9 cellular contexts compared by ENCODE assay signal in genomic region chr6:127342296-127342945, GRCh38. TPM values are rescaled to one million over a fixed set of nuclear protein-coding genes. Genes with fewer than 3 reads are reported as not detected.
DNase-seq lines count a peak whose midpoint lies in the region; ATAC-seq and TF ChIP-seq lines count a peak whose summit lies in the region.
"Had no signal": no experiment of that assay in that cellular context is flagged by ENCODE, and none has a peak within 500 bp of the region (broad histone marks: within the 10 kb centered on the region; RNA-seq: fewer than 3 reads in every experiment).

No MANE protein-coding gene starts in this region.

- H3K27me3 Mint-ChIP-seq in T-helper 2 cell treated with Interferon-gamma antibody and Interleukin-4, amounts not matched to agents 5 μg/mL and 100 μg/mL, for 36 hours (ENCODE audit: low read depth) = no peaks in the 10 kb centered on the region
- H3K27me3 Mint-ChIP-seq: memory B cell had no signal

- peak overlapping the region; percentile 70 to 98 (median 94) for H3K9ac ChIP-seq in subcutaneous abdominal adipose tissue (ENCODE audit: low read length in 5 of 5)

- H3K27ac ChIP-seq in WERI-Rb-1 (peak overlapping the region; percentile 81; the same call in 1 of the 2 replicates), subcutaneous abdominal adipose tissue (ENCODE audit: low read depth, low read length) (peak overlapping the region; percentile 92)

- H3K9me3 Mint-ChIP-seq in T-helper 2 cell treated with Interferon-gamma antibody and Interleukin-4, amounts not matched to agents 5 μg/mL and 100 μg/mL, for 36 hours = no peaks in the 10 kb centered on the region
- H3K9me3 Mint-ChIP-seq: memory B cell had no signal

- ATAC-seq in HG02970 (IDR thresholded peaks at IDR 0.05; ENCODE audit: low FRiP score, unreplicated experiment) = peak; percentile 0

- H3K27me3 ChIP-seq in BE2C (no peaks in the 10 kb centered on the region), WERI-Rb-1 (ENCODE audit: insufficient read depth, low read depth, severe bottlenecking) (no peaks in the 10 kb centered on the region), subcutaneous abdominal adipose tissue (ENCODE audit: control insufficient read depth in 5 of 5, insufficient read depth in 4 of 5, low read length in 5 of 5) (no peaks in the 10 kb centered on the region)

- no peak for TF ChIP-seq CTCF in BE2C (IDR thresholded peaks at IDR 0.05; ENCODE audit: low read depth, low read length)
- no peak for TF ChIP-seq CTCF in WERI-Rb-1 (IDR thresholded peaks at IDR 0.05; ENCODE audit: low read depth, low read length)

- H3K27ac Mint-ChIP-seq in T-helper 2 cell treated with Interferon-gamma antibody and Interleukin-4, amounts not matched to agents 5 μg/mL and 100 μg/mL, for 36 hours = no peak overlapping the region
- H3K27ac Mint-ChIP-seq: memory B cell had no signal

- H3K36me3 ChIP-seq in BE2C (no peaks in the 10 kb centered on the region; the same call in 1 of the 2 replicates), WERI-Rb-1 (no peaks in the 10 kb centered on the region), subcutaneous abdominal adipose tissue (ENCODE audit: control insufficient read depth in 5 of 5, insufficient read depth in 5 of 5, low read length in 5 of 5) (no peaks in the 10 kb centered on the region)

- H3K4me1 Mint-ChIP-seq in T-helper 2 cell treated with Interferon-gamma antibody and Interleukin-4, amounts not matched to agents 5 μg/mL and 100 μg/mL, for 36 hours (ENCODE audit: low read depth) = peaks cover 9% of the 10 kb centered on the region

- H3K4me3 Mint-ChIP-seq in T-helper 2 cell treated with Interferon-gamma antibody and Interleukin-4, amounts not matched to agents 5 μg/mL and 100 μg/mL, for 36 hours = no peak overlapping the region
- H3K4me3 Mint-ChIP-seq: memory B cell had no signal

- H3K9me3 ChIP-seq in BE2C (no peaks in the 10 kb centered on the region), WERI-Rb-1 (ENCODE audit: severe bottlenecking) (no peaks in the 10 kb centered on the region), iPS-18c (ENCODE audit: control insufficient read depth, insufficient read depth, low read length) (no peaks in the 10 kb centered on the region), subcutaneous abdominal adipose tissue (ENCODE audit: control insufficient read depth in 5 of 5, low read length in 5 of 5) (no peaks in the 10 kb centered on the region)

- H3K4me1 ChIP-seq in BE2C (peaks cover 5% of the 10 kb centered on the region), subcutaneous abdominal adipose tissue (ENCODE audit: control insufficient read depth in 5 of 5, insufficient read depth in 5 of 5, low read length in 5 of 5) (peaks cover 8 to 54% (median 41%) of the 10 kb centered on the region in 5 donors)

- DNase-seq in BE2C = no peak
- DNase-seq in WERI-Rb-1 = peak; percentile 16
- DNase-seq in T-helper 2 cell treated with Interferon-gamma antibody and Interleukin-4, amounts not matched to agents 5 μg/mL and 100 μg/mL, for 36 hours (ENCODE audit: low spot score) = no peak
- DNase-seq in Ammon's horn (ENCODE audit: low spot score) = no peak
- no peak for DNase-seq in stimulated activated CD4-positive, alpha-beta T cell treated with anti-CD3 and anti-CD28 coated beads, Interleukin-4, amount 100 ng/mL, for 4 hours

- peak overlapping the region; percentile 79 for H3K4me3 ChIP-seq in BE2C (ENCODE audit: low read depth, low read length)
- H3K4me3 ChIP-seq in WERI-Rb-1 (ENCODE audit: low read depth, low read length) = peak overlapping the region; percentile 95
- peak overlapping the region; percentile 88 for H3K4me3 ChIP-seq in iPS-18c (ENCODE audit: insufficient read depth, low read depth, low read length)
- H3K4me3 ChIP-seq in subcutaneous abdominal adipose tissue (ENCODE audit: low read depth in 1 of 5, low read length in 5 of 5) = peak overlapping the region; percentile 89 to 100 (median 99)

- H3K36me3 Mint-ChIP-seq in T-helper 2 cell treated with Interferon-gamma antibody and Interleukin-4, amounts not matched to agents 5 μg/mL and 100 μg/mL, for 36 hours (ENCODE audit: low read depth) = peaks cover 6% of the 10 kb centered on the region
- H3K36me3 Mint-ChIP-seq: memory B cell had no signal

RNA-seq across cellular contexts. Expression of gene ECHDC1, which starts 1.0 kb away (rescaled TPM):
- 66.1 TPM for polyA plus RNA-seq in BE2C (2012; ENCODE audit: insufficient read depth, insufficient read length, low read depth)
